In the genomic region with DNA sequence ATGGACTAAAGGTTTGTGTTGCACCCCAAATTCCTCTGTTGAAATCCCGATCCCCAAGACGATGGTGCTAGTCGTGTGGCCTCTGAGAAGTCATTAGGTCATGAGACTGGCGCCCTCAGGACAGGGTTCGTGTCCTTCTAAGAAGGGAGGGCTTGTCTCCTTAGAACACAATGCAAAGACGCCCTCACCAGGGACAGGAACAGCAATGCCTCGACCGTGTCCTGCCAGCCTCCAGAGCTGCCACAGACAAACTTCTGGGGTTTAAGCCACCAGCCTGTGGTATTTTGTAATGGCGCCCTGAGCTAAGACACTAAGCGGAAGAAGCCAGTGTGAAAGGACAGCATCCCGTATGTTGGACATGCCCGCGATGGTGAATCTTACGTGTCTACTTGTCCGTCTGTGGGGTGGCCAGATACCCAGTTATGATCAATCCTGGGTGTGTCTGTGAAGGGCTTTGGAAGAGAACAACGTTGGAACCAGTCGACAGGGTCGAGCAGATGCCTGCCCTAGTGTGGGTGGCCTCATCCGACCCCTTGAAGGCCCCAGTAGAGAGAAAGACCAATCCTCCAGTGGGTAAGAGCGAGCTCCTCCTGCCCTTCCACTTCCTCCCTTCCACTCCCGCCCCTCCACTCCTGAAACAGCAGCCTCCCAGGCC, we compare ENCODE assay signal across 29 cellular contexts.
"Had no signal": no experiment of that assay in that cellular context is flagged by ENCODE, and none has a peak within 500 bp of the region (broad histone marks: within the 10 kb centered on the region; RNA-seq: fewer than 3 reads in every experiment).

No MANE protein-coding gene starts in this region.

- H3K27me3 Mint-ChIP-seq: naive thymus-derived CD4-positive, alpha-beta T cell; natural killer cell treated with Interleukin-12 subunit alpha and Interleukin-12 subunit beta and Interleukin-15 and Interleukin-18, amount 100 ng/mL, for 72 hours; stimulated activated naive B cell treated with anti-CD40 and anti-IgM and Interleukin-4, amounts not matched to agents 10 μg/mL and 1 μg/mL and 100 μg/mL, for 72 hours had no signal

- H3K4me1 Mint-ChIP-seq: stimulated activated naive B cell treated with anti-CD40 and anti-IgM and Interleukin-4, amounts not matched to agents 10 μg/mL and 1 μg/mL and 100 μg/mL, for 72 hours had no signal

- H3K4me3 ChIP-seq: left lung, lung, mucosa of descending colon, pancreas, prostate gland, skin epidermis, stomach, testis, thyroid gland, transverse colon, upper lobe of left lung had no signal

- H3K36me3 Mint-ChIP-seq: naive thymus-derived CD4-positive, alpha-beta T cell; natural killer cell treated with Interleukin-12 subunit alpha and Interleukin-12 subunit beta and Interleukin-15 and Interleukin-18, amount 100 ng/mL, for 72 hours; stimulated activated naive B cell treated with anti-CD40 and anti-IgM and Interleukin-4, amounts not matched to agents 10 μg/mL and 1 μg/mL and 100 μg/mL, for 72 hours had no signal

- H3K9me3 ChIP-seq: neutrophil, pancreas, prostate gland, stomach, testis, thyroid gland, transverse colon had no signal

- H3K4me1 ChIP-seq: left lung, pancreas, prostate gland, stomach, testis, thyroid gland, transverse colon, upper lobe of left lung had no signal

- H3K27ac ChIP-seq: left lung, neutrophil, pancreas, prostate gland, skin epidermis, stomach, testis, thyroid gland, transverse colon, upper lobe of left lung had no signal

- H3K36me3 ChIP-seq: left lung, neutrophil, pancreas, prostate gland, stomach, thyroid gland, transverse colon, upper lobe of left lung had no signal

- ATAC-seq: left colon; left lung; mucosa of descending colon; naive thymus-derived CD4-positive, alpha-beta T cell; natural killer cell treated with Interleukin-12 subunit alpha and Interleukin-12 subunit beta and Interleukin-15 and Interleukin-18, amount 100 ng/mL, for 72 hours; pancreas; right cardiac atrium; sciatic nerve; stimulated activated naive B cell treated with anti-CD40 and anti-IgM and Interleukin-4, amounts not matched to agents 10 μg/mL and 1 μg/mL and 100 μg/mL, for 72 hours; stimulated activated naive CD8-positive, alpha-beta T cell treated with anti-CD3 and anti-CD28 coated beads, Interleukin-15, Interleukin-2, amounts not matched to agents 100 U/mL and 50 U/mL, for 24 hours had no signal

- FAIRE-seq: keratinocyte, pancreas had no signal

- H3K27ac Mint-ChIP-seq: naive thymus-derived CD4-positive, alpha-beta T cell; natural killer cell treated with Interleukin-12 subunit alpha and Interleukin-12 subunit beta and Interleukin-15 and Interleukin-18, amount 100 ng/mL, for 72 hours; stimulated activated naive B cell treated with anti-CD40 and anti-IgM and Interleukin-4, amounts not matched to agents 10 μg/mL and 1 μg/mL and 100 μg/mL, for 72 hours had no signal

- DNase-seq: hippocampal formation; left colon; left lung; mesendoderm; midbrain; mucosa of descending colon; naive thymus-derived CD4-positive, alpha-beta T cell; occipital lobe; retina; right cardiac atrium; stimulated activated CD4-positive, alpha-beta T cell treated with anti-CD3 and anti-CD28 coated beads, Interleukin-12 subunit alpha, Interleukin-12 subunit beta, amount 100 ng/mL, for 4 hours; stimulated activated CD4-positive, alpha-beta T cell treated with anti-CD3 and anti-CD28 coated beads, Interleukin-15, amount 100 ng/mL, for 24 hours; stimulated activated CD4-positive, alpha-beta T cell treated with anti-CD3 and anti-CD28 coated beads, Interleukin-2, amount 100 ng/mL, for 24 hours; stimulated activated CD4-positive, alpha-beta T cell treated with anti-CD3 and anti-CD28 coated beads, Interleukin-4, amount 100 ng/mL, for 1 hour; stimulated activated naive B cell treated with anti-CD40 and anti-IgM and Interleukin-4, amounts not matched to agents 10 μg/mL and 1 μg/mL and 100 μg/mL, for 72 hours; stimulated activated naive CD8-positive, alpha-beta T cell treated with anti-CD3 and anti-CD28 coated beads, Interleukin-15, Interleukin-2, amounts not matched to agents 100 U/mL and 50 U/mL, for 24 hours; stomach; testis; thyroid gland; transverse colon had no signal

- H3K4me3 Mint-ChIP-seq: naive thymus-derived CD4-positive, alpha-beta T cell; natural killer cell treated with Interleukin-12 subunit alpha and Interleukin-12 subunit beta and Interleukin-15 and Interleukin-18, amount 100 ng/mL, for 72 hours; stimulated activated naive B cell treated with anti-CD40 and anti-IgM and Interleukin-4, amounts not matched to agents 10 μg/mL and 1 μg/mL and 100 μg/mL, for 72 hours had no signal

- H3K27me3 ChIP-seq: left lung, neutrophil, pancreas, stomach, testis, thyroid gland, transverse colon, upper lobe of left lung had no signal
